Comparison of ENCODE assay signal across 1 cellular context in the genomic region with DNA sequence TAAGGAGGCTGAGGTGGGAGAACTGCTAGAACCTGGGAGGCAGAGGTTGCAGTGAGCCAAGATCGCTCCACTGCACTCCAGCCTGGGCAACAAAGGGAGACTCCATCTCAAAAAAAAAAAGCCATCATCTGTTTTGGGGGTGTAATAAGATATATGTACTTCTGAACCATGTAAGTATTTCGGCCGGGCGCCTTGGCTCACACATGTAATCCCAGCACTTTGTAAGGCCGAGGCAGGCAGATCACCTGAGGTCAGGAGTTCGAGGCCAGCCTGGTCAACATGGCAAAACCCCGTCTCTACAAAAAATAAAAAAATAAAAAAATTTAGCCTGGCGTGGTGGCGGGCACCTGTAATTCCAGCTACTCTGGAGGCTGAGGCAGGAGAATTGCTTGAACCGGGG.
TF ChIP-seq lines count a peak whose summit lies in the region.

No MANE protein-coding gene starts in this region.

TF ChIP-seq in GM12878, 131 proteins besides CTCF, POLR2A, EP300 and RAD21:
- TF ChIP-seq, protein P1, sequence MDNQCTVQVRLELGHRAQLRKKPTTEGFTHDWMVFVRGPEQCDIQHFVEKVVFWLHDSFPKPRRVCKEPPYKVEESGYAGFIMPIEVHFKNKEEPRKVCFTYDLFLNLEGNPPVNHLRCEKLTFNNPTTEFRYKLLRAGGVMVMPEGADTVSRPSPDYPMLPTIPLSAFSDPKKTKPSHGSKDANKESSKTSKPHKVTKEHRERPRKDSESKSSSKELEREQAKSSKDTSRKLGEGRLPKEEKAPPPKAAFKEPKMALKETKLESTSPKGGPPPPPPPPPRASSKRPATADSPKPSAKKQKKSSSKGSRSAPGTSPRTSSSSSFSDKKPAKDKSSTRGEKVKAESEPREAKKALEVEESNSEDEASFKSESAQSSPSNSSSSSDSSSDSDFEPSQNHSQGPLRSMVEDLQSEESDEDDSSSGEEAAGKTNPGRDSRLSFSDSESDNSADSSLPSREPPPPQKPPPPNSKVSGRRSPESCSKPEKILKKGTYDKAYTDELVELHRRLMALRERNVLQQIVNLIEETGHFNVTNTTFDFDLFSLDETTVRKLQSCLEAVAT (IDR thresholded peaks at IDR 0.05) = 0 out of 2 replicates have a peak, but pooled peaks have one; percentile 56
TF ChIP-seq in GM12878: peak in this region for 1; not testable (repeated sequence) for 130.
